1 cellular context compared by ENCODE assay signal in genomic region chrX:154545673-154546274, GRCh38.
TF ChIP-seq lines count a peak whose summit lies in the region.

No MANE protein-coding gene starts in this region.

TF ChIP-seq in neural cell, 6 proteins besides CTCF, POLR2A, EP300 and RAD21:
- TF ChIP-seq REST (IDR thresholded peaks at IDR 0.05; ENCODE audit: borderline replicate concordance) (no peak), MXI1 (conservative IDR thresholded peaks at IDR 0.05; ENCODE audit: poor library complexity, severe bottlenecking) (no peak)
TF ChIP-seq in neural cell: peak in this region for 0.
